26 cellular contexts compared by ENCODE assay signal in the genomic region with DNA sequence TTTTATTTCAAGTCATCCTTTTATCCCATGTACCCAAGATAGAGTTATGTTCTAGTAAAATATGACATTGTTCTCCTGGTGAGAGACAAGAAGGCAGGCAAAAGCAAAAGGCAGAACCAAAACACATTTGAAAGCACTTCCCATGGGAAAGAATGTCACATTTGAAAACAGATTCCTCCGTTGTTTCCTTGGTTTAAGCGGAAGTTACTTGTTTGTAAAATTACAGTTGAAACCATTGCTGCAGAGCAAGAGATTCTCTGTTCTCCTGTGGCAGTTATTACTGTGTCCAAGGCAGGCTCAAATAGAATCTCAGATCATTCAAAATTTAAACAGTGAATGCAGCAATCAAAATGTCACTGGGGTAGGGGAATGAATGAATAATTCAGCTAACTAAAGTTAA.
"Had no signal": no experiment of that assay in that cellular context is flagged by ENCODE, and none has a peak within 500 bp of the region (broad histone marks: within the 10 kb centered on the region; RNA-seq: fewer than 3 reads in every experiment).

No MANE protein-coding gene starts in this region.

- H3K4me1 Mint-ChIP-seq: activated naive CD4-positive, alpha-beta T cell treated with anti-CD3 and anti-CD28 coated beads, Interleukin-2, amount 10 ng/mL, durations not matched to agents 7 days and 5 days; activated naive CD8-positive, alpha-beta T cell treated with anti-CD3 and anti-CD28 coated beads, Interleukin-2, amount 50 U/mL, for 24 hours; immature natural killer cell; memory B cell; naive thymus-derived CD4-positive, alpha-beta T cell had no signal

- H3K36me3 ChIP-seq: brain microvascular endothelial cell, colonic mucosa, gastroesophageal sphincter, heart right ventricle, right atrium auricular region, tibial artery had no signal

- H3K27me3 ChIP-seq: brain microvascular endothelial cell, colonic mucosa, gastroesophageal sphincter, right atrium auricular region, tibial artery had no signal

- H3K4me1 ChIP-seq: colonic mucosa, gastroesophageal sphincter, heart right ventricle, right atrium auricular region, tibial artery had no signal

- ATAC-seq: activated naive CD8-positive, alpha-beta T cell treated with anti-CD3 and anti-CD28 coated beads, Interleukin-2, amount 50 U/mL, for 24 hours; gastroesophageal sphincter; heart right ventricle; left ventricle myocardium superior; mucosa of descending colon; naive thymus-derived CD4-positive, alpha-beta T cell; stimulated activated naive CD8-positive, alpha-beta T cell treated with anti-CD3 and anti-CD28 coated beads, Interleukin-15, Interleukin-2, amounts not matched to agents 100 U/mL and 50 U/mL, for 24 hours had no signal

- DNase-seq: activated CD4-positive, alpha-beta T cell treated with anti-CD3 and anti-CD28 coated beads, Interleukin-2, amount 50 U/mL, for 1 hour; activated CD4-positive, CD25-positive, alpha-beta regulatory T cell treated with anti-CD3 and anti-CD28 coated beads, Interleukin-2, amount 50 U/mL, for 72 hours; activated CD8-positive, alpha-beta memory T cell treated with anti-CD3 and anti-CD28 coated beads, Interleukin-2, amount 50 U/mL, for 4 hours; activated effector memory CD4-positive, alpha-beta T cell treated with Interleukin-2 at 50 U/mL for 16 hours; activated naive CD4-positive, alpha-beta T cell treated with anti-CD3 and anti-CD28 coated beads, Interleukin-2, amount 10 ng/mL, durations not matched to agents 7 days and 5 days; activated naive CD8-positive, alpha-beta T cell treated with anti-CD3 and anti-CD28 coated beads, Interleukin-2, amount 50 U/mL, for 24 hours; activated T-cell treated with anti-CD3 and anti-CD28 coated beads, Interleukin-2, amount 50 U/mL, for 48 hours; anterior cingulate cortex; brain microvascular endothelial cell; central memory CD4-positive, alpha-beta T cell; colonic mucosa; erythroblast; heart right ventricle; immature natural killer cell; kidney glomerular epithelial cell; left ventricle myocardium superior; mucosa of descending colon; naive thymus-derived CD4-positive, alpha-beta T cell; stimulated activated CD4-positive, alpha-beta T cell treated with anti-CD3 and anti-CD28 coated beads, Interleukin-2, amount 100 ng/mL, for 24 hours; stimulated activated naive CD8-positive, alpha-beta T cell treated with anti-CD3 and anti-CD28 coated beads, Interleukin-15, Interleukin-2, amounts not matched to agents 100 U/mL and 50 U/mL, for 24 hours; substantia nigra; tibial artery had no signal

- H3K36me3 Mint-ChIP-seq: activated naive CD4-positive, alpha-beta T cell treated with anti-CD3 and anti-CD28 coated beads, Interleukin-2, amount 10 ng/mL, durations not matched to agents 7 days and 5 days; immature natural killer cell; naive thymus-derived CD4-positive, alpha-beta T cell had no signal

- H3K9me3 ChIP-seq: colonic mucosa, mucosa of descending colon, right atrium auricular region, tibial artery had no signal

- H3K27ac ChIP-seq: brain microvascular endothelial cell, colonic mucosa, gastroesophageal sphincter, heart right ventricle, right atrium auricular region, tibial artery had no signal

- H3K27ac Mint-ChIP-seq: activated naive CD4-positive, alpha-beta T cell treated with anti-CD3 and anti-CD28 coated beads, Interleukin-2, amount 10 ng/mL, durations not matched to agents 7 days and 5 days; activated naive CD8-positive, alpha-beta T cell treated with anti-CD3 and anti-CD28 coated beads, Interleukin-2, amount 50 U/mL, for 24 hours; immature natural killer cell; memory B cell; naive thymus-derived CD4-positive, alpha-beta T cell; T-helper 1 cell treated with Interleukin-12 subunit alpha and Interleukin-12 subunit beta and Interleukin-4 antibody, amounts not matched to agents 30 μg/mL and 1 μg/mL, for 36 hours had no signal

- H3K9me3 Mint-ChIP-seq: immature natural killer cell; T-helper 1 cell treated with Interleukin-12 subunit alpha and Interleukin-12 subunit beta and Interleukin-4 antibody, amounts not matched to agents 30 μg/mL and 1 μg/mL, for 36 hours had no signal

- H3K4me3 Mint-ChIP-seq: activated naive CD4-positive, alpha-beta T cell treated with anti-CD3 and anti-CD28 coated beads, Interleukin-2, amount 10 ng/mL, durations not matched to agents 7 days and 5 days; activated naive CD8-positive, alpha-beta T cell treated with anti-CD3 and anti-CD28 coated beads, Interleukin-2, amount 50 U/mL, for 24 hours; immature natural killer cell; memory B cell; naive thymus-derived CD4-positive, alpha-beta T cell; T-helper 1 cell treated with Interleukin-12 subunit alpha and Interleukin-12 subunit beta and Interleukin-4 antibody, amounts not matched to agents 30 μg/mL and 1 μg/mL, for 36 hours had no signal

- H3K4me3 ChIP-seq: colonic mucosa, gastroesophageal sphincter, heart right ventricle, mucosa of descending colon, right atrium auricular region, tibial artery had no signal
